In genomic region chr1:57722285-57722978, GRCh38 we compare ENCODE assay signal across 22 cellular contexts.
"Had no signal": no experiment of that assay in that cellular context is flagged by ENCODE, and none has a peak within 500 bp of the region (broad histone marks: within the 10 kb centered on the region; RNA-seq: fewer than 3 reads in every experiment).

No MANE protein-coding gene starts in this region.

- H3K36me3 ChIP-seq: left lung, lower lobe of right lung, neutrophil, pancreas, thyroid gland, vagina had no signal

- ATAC-seq: left lung; lower lobe of right lung; natural killer cell treated with Interleukin-12 subunit alpha and Interleukin-12 subunit beta and Interleukin-15 and Interleukin-18, amount 100 ng/mL, for 72 hours; pancreas; sciatic nerve; stimulated activated naive CD8-positive, alpha-beta T cell treated with anti-CD3 and anti-CD28 coated beads, Interleukin-15, amount 100 ng/mL, for 72 hours had no signal

- H3K4me1 ChIP-seq: left lung, lower lobe of right lung, pancreas, thyroid gland, vagina had no signal

- H3K27me3 Mint-ChIP-seq: stimulated activated naive CD8-positive, alpha-beta T cell treated with anti-CD3 and anti-CD28 coated beads, Interleukin-15, amount 100 ng/mL, for 72 hours had no signal

- H3K27ac ChIP-seq: dorsolateral prefrontal cortex, hepatocyte, left lung, lower lobe of right lung, neutrophil, pancreas, thyroid gland, vagina had no signal

- DNase-seq: dorsolateral prefrontal cortex; effector CD4-positive, alpha-beta T cell; kidney; left lung; lower lobe of right lung; pancreas; retina; stimulated activated CD4-positive, alpha-beta T cell treated with anti-CD3 and anti-CD28 coated beads, Interleukin-12 subunit alpha, Interleukin-12 subunit beta, amount 100 ng/mL, for 4 hours; stimulated activated CD4-positive, alpha-beta T cell treated with anti-CD3 and anti-CD28 coated beads, Interleukin-1b, Interleukin-23, amount 100 ng/mL, for 48 hours; stimulated activated CD4-positive, alpha-beta T cell treated with anti-CD3 and anti-CD28 coated beads, Interleukin-4, amount 100 ng/mL, for 1 hour; stimulated activated CD8-positive, alpha-beta memory T cell treated with anti-CD3 and anti-CD28 coated beads, Interleukin-4, amount 100 ng/mL, for 48 hours; stimulated activated naive CD4-positive, alpha-beta T cell; stimulated activated naive CD8-positive, alpha-beta T cell treated with anti-CD3 and anti-CD28 coated beads, Interleukin-15, amount 100 ng/mL, for 72 hours; thyroid gland; trophoblast cell had no signal

- H3K4me3 Mint-ChIP-seq: natural killer cell treated with Interleukin-12 subunit alpha and Interleukin-12 subunit beta and Interleukin-15 and Interleukin-18, amount 100 ng/mL, for 72 hours; neural crest cell; stimulated activated naive CD8-positive, alpha-beta T cell treated with anti-CD3 and anti-CD28 coated beads, Interleukin-15, amount 100 ng/mL, for 72 hours had no signal

- H3K27me3 ChIP-seq: dorsolateral prefrontal cortex, left lung, neutrophil, pancreas, thyroid gland, vagina had no signal

- H3K36me3 Mint-ChIP-seq: natural killer cell treated with Interleukin-12 subunit alpha and Interleukin-12 subunit beta and Interleukin-15 and Interleukin-18, amount 100 ng/mL, for 72 hours had no signal

- H3K9me3 Mint-ChIP-seq: natural killer cell treated with Interleukin-12 subunit alpha and Interleukin-12 subunit beta and Interleukin-15 and Interleukin-18, amount 100 ng/mL, for 72 hours; neural crest cell; stimulated activated naive CD8-positive, alpha-beta T cell treated with anti-CD3 and anti-CD28 coated beads, Interleukin-15, amount 100 ng/mL, for 72 hours had no signal

- H3K4me3 ChIP-seq: dorsolateral prefrontal cortex, hepatocyte, left lung, lower lobe of right lung, pancreas, smooth muscle cell, thyroid gland, vagina had no signal

- H3K9me3 ChIP-seq: left lung, lower lobe of right lung, neutrophil, pancreas, thyroid gland, vagina had no signal

- H3K27ac Mint-ChIP-seq: natural killer cell treated with Interleukin-12 subunit alpha and Interleukin-12 subunit beta and Interleukin-15 and Interleukin-18, amount 100 ng/mL, for 72 hours had no signal
